19 cellular contexts compared by ENCODE assay signal in genomic region chr18:36759167-36759776, GRCh38.
DNase-seq lines count a peak whose midpoint lies in the region; FAIRE-seq and TF ChIP-seq lines count a peak whose summit lies in the region.
"Had no signal": no experiment of that assay in that cellular context is flagged by ENCODE, and none has a peak within 500 bp of the region (broad histone marks: within the 10 kb centered on the region; RNA-seq: fewer than 3 reads in every experiment).

No MANE protein-coding gene starts in this region.

- H3K9me3 ChIP-seq in BLaER1 treated with 17β-estradiol and CSF1 and Interleukin-3, amounts not matched to agents 10 nM and 100 nM (replicated peaks in 1 of 11) = peaks cover 0 to 15% (median 0%) of the 10 kb centered on the region in 11 experiments; a peak in 3 of 22 replicates
- H3K9me3 ChIP-seq in neuronal stem cell (replicated peaks in 1 of 2; ENCODE audit: control insufficient read depth in 2 of 2, insufficient read depth in 1 of 2, low read depth in 1 of 2, low read length in 2 of 2) (peaks cover 2 to 8% of the 10 kb centered on the region in 2 donors), smooth muscle cell (replicated peaks; ENCODE audit: low read depth) (no peaks in the 10 kb centered on the region)
- H3K9me3 ChIP-seq: HAP-1 had no signal

- no peak overlapping the region for H3K9ac ChIP-seq in BLaER1 treated with 17β-estradiol and CSF1 and Interleukin-3, amounts not matched to agents 10 nM and 100 nM
- H3K9ac ChIP-seq in neuronal stem cell (ENCODE audit: low read depth, low read length, poor library complexity) (no peak overlapping the region), smooth muscle cell (ENCODE audit: low read depth) (no peak overlapping the region)

- WGBS in neuronal stem cell (ENCODE audit: extremely low coverage in 2 of 2, insufficient read length in 2 of 2, insufficient replicate concordance in 1 of 2), 2 donors = no CpG with 5 or more reads among the region's 6 CpGs
- WGBS in smooth muscle cell (ENCODE audit: low lambda C conversion rate) = 78% methylated on average over 6 of the region's 6 CpGs

- no peaks in the 10 kb centered on the region for H3F3A ChIP-seq in smooth muscle cell (ENCODE audit: low read depth)

- H2BK120ac ChIP-seq in neuronal stem cell (ENCODE audit: low read depth, low read length) = no peak overlapping the region

- no peak overlapping the region for H2BK5ac ChIP-seq in neuronal stem cell (ENCODE audit: low read length)

- TF ChIP-seq CTCF in bronchial epithelial cell (IDR thresholded peaks at IDR 0.05; ENCODE audit: insufficient read depth, low read length, severe bottlenecking) (no peak), smooth muscle cell (IDR thresholded peaks at IDR 0.05; ENCODE audit: borderline replicate concordance, insufficient read depth, poor library complexity, severe bottlenecking) (no peak)

- no peak overlapping the region for H3K4ac ChIP-seq in neuronal stem cell (ENCODE audit: low read length)

- H3K14ac ChIP-seq in neuronal stem cell (ENCODE audit: low read length) = peak overlapping the region; percentile 58

- no peak overlapping the region for H3K23ac ChIP-seq in neuronal stem cell (ENCODE audit: low read depth, low read length, poor library complexity)

- no peak overlapping the region for H2BK15ac ChIP-seq in neuronal stem cell (ENCODE audit: low read length)

- DNase-seq in MV-4-11 (lab: John Stamatoyannopoulos, UW) (peak; percentile 22), bronchial epithelial cell (ENCODE audit: low read depth) (no peak), neuronal stem cell (ENCODE audit: low spot score) (no peak), ecto neural progenitor cell (ENCODE audit: low spot score) (no peak), smooth muscle cell (lab: John Stamatoyannopoulos, UW; ENCODE audit: unreplicated experiment) (no peak)
- no peak for DNase-seq in activated CD4-positive, alpha-beta T cell treated with anti-CD3 and anti-CD28 coated beads for 48 hours
- DNase-seq: ACHN; AML-193; CD4-positive, CD25-positive, alpha-beta regulatory T cell; DMS53; KG1; NCI-H1048; NCI-H1436 treated with DMSO at 0.1 percent for 48 hours; NCI-H2029 treated with DMSO at 0.1 percent for 48 hours; NCI-H2171 treated with DMSO at 0.1 percent for 48 hours; NCI-H748 treated with DMSO at 0.1 percent for 48 hours had no signal

- no peak overlapping the region for H4K8ac ChIP-seq in neuronal stem cell (ENCODE audit: low read depth, low read length)

- H3K18ac ChIP-seq in neuronal stem cell (ENCODE audit: low read length) = no peak overlapping the region

- no peaks in the 10 kb centered on the region for H3K79me2 ChIP-seq in smooth muscle cell (ENCODE audit: low read depth)

- H4K20me1 ChIP-seq in BLaER1 treated with 17β-estradiol and CSF1 and Interleukin-3, amounts not matched to agents 10 nM and 100 nM = no peaks in the 10 kb centered on the region
- no peaks in the 10 kb centered on the region for H4K20me1 ChIP-seq in smooth muscle cell (ENCODE audit: low read depth)

- peaks cover 0 to 13% (median 0%) of the 10 kb centered on the region in 11 experiments; a peak in 1 of 22 replicates for H3K36me3 ChIP-seq in BLaER1 treated with 17β-estradiol and CSF1 and Interleukin-3, amounts not matched to agents 10 nM and 100 nM
- H3K36me3 ChIP-seq in bronchial epithelial cell (ENCODE audit: control insufficient read depth, insufficient read depth, low read length) (peaks cover 4% of the 10 kb centered on the region), neuronal stem cell (replicated peaks in 1 of 2; ENCODE audit: control insufficient read depth in 2 of 2, insufficient read depth in 2 of 2, low read length in 2 of 2) (peaks cover 23 to 78% of the 10 kb centered on the region in 2 donors), smooth muscle cell (ENCODE audit: low read depth) (no peaks in the 10 kb centered on the region)
- H3K36me3 ChIP-seq: HAP-1 had no signal

- no peak overlapping the region for H3K4me3 ChIP-seq in BLaER1 treated with 17β-estradiol and CSF1 and Interleukin-3, amounts not matched to agents 10 nM and 100 nM
- H3K4me3 ChIP-seq in bronchial epithelial cell (ENCODE audit: low read depth, low read length) (no peak overlapping the region), neuronal stem cell (ENCODE audit: low read length in 2 of 2) (no peak overlapping the region), smooth muscle cell (no peak overlapping the region)
- H3K4me3 ChIP-seq: HAP-1, SK-N-MC had no signal

- H2AK5ac ChIP-seq in neuronal stem cell (ENCODE audit: low read depth, low read length) = no peak overlapping the region

- H2AFZ ChIP-seq in neuronal stem cell (ENCODE audit: low read length) (no peak overlapping the region), smooth muscle cell (ENCODE audit: low read depth) (no peak overlapping the region)

- H3K4me1 ChIP-seq in BLaER1 treated with 17β-estradiol and CSF1 and Interleukin-3, amounts not matched to agents 10 nM and 100 nM = peaks cover 7 to 25% (median 16%) of the 10 kb centered on the region in 10 experiments; a peak in 18 of 20 replicates
- H3K4me1 ChIP-seq in neuronal stem cell (ENCODE audit: control insufficient read depth in 2 of 2, insufficient read depth in 1 of 2, low read depth in 1 of 2, low read length in 2 of 2) (no peaks in the 10 kb centered on the region), smooth muscle cell (ENCODE audit: low read depth) (no peaks in the 10 kb centered on the region)
- H3K4me1 ChIP-seq: HAP-1 had no signal

- peak; percentile 43 for FAIRE-seq in bronchial epithelial cell (lab: Jason Lieb, UNC)

- no peak overlapping the region for H4K91ac ChIP-seq in neuronal stem cell (ENCODE audit: low read depth, low read length, poor library complexity)

- 0 out of 22 replicates have a peak overlapping the region, but pooled peaks of 1 of the 11 experiments have one; percentile 7 for H3K27ac ChIP-seq in BLaER1 treated with 17β-estradiol and CSF1 and Interleukin-3, amounts not matched to agents 10 nM and 100 nM
- H3K27ac ChIP-seq in neuronal stem cell (replicated peaks; ENCODE audit: low read length) (no peak overlapping the region), smooth muscle cell (ENCODE audit: low read depth) (no peak overlapping the region)
- H3K27ac ChIP-seq: SK-N-MC had no signal

- H2BK12ac ChIP-seq in neuronal stem cell (ENCODE audit: low read length) = no peak overlapping the region

- H3K27me3 ChIP-seq in BLaER1 treated with 17β-estradiol and CSF1 and Interleukin-3, amounts not matched to agents 10 nM and 100 nM = no peaks in the 10 kb centered on the region
- H3K27me3 ChIP-seq in bronchial epithelial cell (ENCODE audit: control insufficient read depth, insufficient read depth, low read length) (no peaks in the 10 kb centered on the region), neuronal stem cell (ENCODE audit: control insufficient read depth in 3 of 3, insufficient read depth in 3 of 3, low read depth in 1 of 3, low read length in 3 of 3) (no peaks in the 10 kb centered on the region), smooth muscle cell (ENCODE audit: low read depth) (no peaks in the 10 kb centered on the region)

- H3K4me2 ChIP-seq in BLaER1 treated with 17β-estradiol and CSF1 and Interleukin-3, amounts not matched to agents 10 nM and 100 nM = peak overlapping the region; percentile 21 to 78 (median 53); a peak in 20 of 22 replicates
- H3K4me2 ChIP-seq in neuronal stem cell (ENCODE audit: insufficient read depth, low read length, poor library complexity, severe bottlenecking) = no peak overlapping the region
- H3K4me2 ChIP-seq in smooth muscle cell = no peak overlapping the region

- no peaks in the 10 kb centered on the region for H3K79me1 ChIP-seq in neuronal stem cell (ENCODE audit: low read depth, low read length)

Comparison
In these comparisons a context has a peak if more than half of its experiments do, and no peak if none do; other contexts are left out.
1. H3K4me2 ChIP-seq: peak in BLaER1 treated with 17β-estradiol and CSF1 and Interleukin-3, amounts not matched to agents 10 nM and 100 nM (11 of 11); none in neuronal stem cell (single experiment) and smooth muscle cell (single experiment).